In the genomic region with DNA sequence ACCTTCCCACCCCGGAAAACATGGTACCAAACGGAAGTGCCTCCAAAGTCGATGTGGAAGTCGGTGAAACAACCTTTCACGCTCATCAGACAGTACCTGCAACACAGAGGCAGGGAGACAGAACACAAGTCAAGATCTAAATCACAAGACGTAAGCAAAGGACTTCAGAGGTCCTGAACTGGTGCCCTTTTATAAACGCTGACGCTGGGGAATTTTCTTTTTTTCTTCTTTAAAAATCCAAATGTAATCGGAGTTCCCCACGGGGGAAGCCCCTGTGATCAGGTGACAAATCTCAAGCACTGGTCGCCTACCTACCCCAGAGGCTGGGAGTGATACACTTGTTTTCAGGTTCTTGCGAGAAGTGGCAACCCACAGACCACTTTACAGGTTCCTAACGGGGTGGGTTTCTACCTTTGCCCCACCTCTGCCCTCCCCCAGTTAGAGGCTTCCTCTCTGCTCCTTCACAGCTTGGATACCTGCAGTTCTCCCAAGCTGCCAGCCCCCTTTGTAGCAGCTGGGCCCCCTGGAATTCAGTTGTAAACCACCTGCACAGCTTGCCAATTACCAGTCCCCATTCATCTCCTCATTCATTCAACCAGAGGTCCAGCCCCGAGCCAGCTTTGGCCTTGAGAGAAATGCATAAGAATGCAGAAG, we compare ENCODE assay signal across 10 cellular contexts. TPM values are rescaled to one million over a fixed set of nuclear protein-coding genes. Genes with fewer than 3 reads are reported as not detected.
DNase-seq lines count a peak whose midpoint lies in the region; ATAC-seq, FAIRE-seq and TF ChIP-seq lines count a peak whose summit lies in the region.
"Had no signal": no experiment of that assay in that cellular context is flagged by ENCODE, and none has a peak within 500 bp of the region (broad histone marks: within the 10 kb centered on the region; RNA-seq: fewer than 3 reads in every experiment).

No MANE protein-coding gene starts in this region.

- H3K9me3 Mint-ChIP-seq in central memory CD8-positive, alpha-beta T cell = no peaks in the 10 kb centered on the region
- H3K9me3 Mint-ChIP-seq in endothelial cell (ENCODE audit: unreplicated experiment) = no peaks in the 10 kb centered on the region

- DNase-seq in GM12892 (ENCODE audit: insufficient read length) (peak; percentile 54), HCEC 1CT (no peak), cortex of kidney (lab: John Stamatoyannopoulos, UW) (no peak), HPDE6-E6E7 (ENCODE audit: extremely low spot score) (no peak), endothelial cell (ENCODE audit: low spot score) (no peak)
- DNase-seq in activated CD4-positive, alpha-beta T cell treated with anti-CD3 and anti-CD28 coated beads for 24 hours (ENCODE audit: low read depth in 2 of 2) = peak; percentile 33 to 40
- DNase-seq in central memory CD8-positive, alpha-beta T cell (ENCODE audit: low spot score in 2 of 2) = peak; percentile 42 to 77
- DNase-seq in stimulated activated CD4-positive, alpha-beta T cell treated with anti-CD3 and anti-CD28 coated beads, TNF-alpha, amount 100 ng/mL, for 24 hours (ENCODE audit: low read depth in 3 of 3) = peak; percentile 30 to 54 (median 47)
- DNase-seq: foreskin fibroblast, WERI-Rb-1 had no signal

- no peak for TF ChIP-seq CTCF in endothelial cell (IDR thresholded peaks at IDR 0.05; ENCODE audit: unreplicated experiment)

- H3K27ac Mint-ChIP-seq in central memory CD8-positive, alpha-beta T cell (ENCODE audit: low read depth) = peak overlapping the region; percentile 91
- no peak overlapping the region for H3K27ac Mint-ChIP-seq in endothelial cell (ENCODE audit: unreplicated experiment)

- peak overlapping the region; percentile 62 for H3K4me3 Mint-ChIP-seq in central memory CD8-positive, alpha-beta T cell
- no peak overlapping the region for H3K4me3 Mint-ChIP-seq in endothelial cell (ENCODE audit: unreplicated experiment)

- H3K36me3 Mint-ChIP-seq in central memory CD8-positive, alpha-beta T cell (ENCODE audit: insufficient read depth) = peaks cover 36% of the 10 kb centered on the region
- peaks cover 7% of the 10 kb centered on the region for H3K36me3 Mint-ChIP-seq in endothelial cell (ENCODE audit: low read depth, unreplicated experiment)

- TF ChIP-seq POLR2A in GM12892 (IDR thresholded peaks at IDR 0.05; ENCODE audit: low read depth, low read length) = peak; percentile 65

- H3K27me3 Mint-ChIP-seq in central memory CD8-positive, alpha-beta T cell = no peaks in the 10 kb centered on the region
- H3K27me3 Mint-ChIP-seq in endothelial cell (ENCODE audit: unreplicated experiment) = peaks cover 17% of the 10 kb centered on the region

- peak; percentile 92 for FAIRE-seq in GM12892 (lab: Jason Lieb, UNC)

- ATAC-seq in central memory CD8-positive, alpha-beta T cell (replicated peaks; ENCODE audit: extremely low read depth, poor library complexity, severe bottlenecking) = peak; percentile 64

- peaks cover 58% of the 10 kb centered on the region for H3K4me1 Mint-ChIP-seq in central memory CD8-positive, alpha-beta T cell
- H3K4me1 Mint-ChIP-seq in endothelial cell (ENCODE audit: unreplicated experiment) = peaks cover 31% of the 10 kb centered on the region

RNA-seq across cellular contexts. Expression of gene KDM2B, which starts 46.2 kb away (rescaled TPM):
- polyA plus RNA-seq in GM12892 (2012; ENCODE audit: missing spikeins) = 76.6 TPM
- 36.7 TPM for total RNA-seq in endothelial cell (ENCODE audit: unreplicated experiment)

Comparison
In these comparisons a context has a peak if more than half of its experiments do, and no peak if none do; other contexts are left out.
1. DNase-seq: peak in GM12892 (single experiment), activated CD4-positive, alpha-beta T cell treated with anti-CD3 and anti-CD28 coated beads for 24 hours (2 of 2), central memory CD8-positive, alpha-beta T cell (2 of 2) and stimulated activated CD4-positive, alpha-beta T cell treated with anti-CD3 and anti-CD28 coated beads, TNF-alpha, amount 100 ng/mL, for 24 hours (3 of 3); none in HCEC 1CT (single experiment), cortex of kidney (single experiment), HPDE6-E6E7 (single experiment) and endothelial cell (single experiment).